3 cellular contexts compared by ENCODE assay signal in the genomic region with DNA sequence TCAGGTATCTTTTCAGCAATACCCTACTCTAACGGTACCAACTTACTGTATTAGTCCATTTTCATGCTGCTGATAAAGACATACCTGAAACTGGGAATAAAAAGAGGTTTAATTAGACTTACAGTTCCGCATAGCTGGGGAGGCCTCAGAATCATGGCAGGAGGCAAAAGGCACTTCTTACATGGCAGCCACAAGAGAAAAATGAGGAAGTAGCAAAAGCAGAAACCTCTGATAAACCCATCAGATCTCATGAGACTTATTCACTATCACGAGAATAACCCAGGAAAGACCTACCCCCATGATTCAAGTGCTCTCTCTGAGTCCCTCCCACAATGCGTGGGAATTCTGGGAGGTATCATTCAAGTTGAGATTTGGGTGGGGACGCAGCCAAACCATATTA.
DNase-seq lines count a peak whose midpoint lies in the region; ATAC-seq, FAIRE-seq and TF ChIP-seq lines count a peak whose summit lies in the region.
"Not testable (repeated sequence)": the region's sequence is repeated elsewhere in the genome, so short reads cannot be mapped to it uniquely, and the experiment has no call there.

No MANE protein-coding gene starts in this region.

- intact Hi-C loops in K562 (cut with micrococcal nuclease): not testable (repeated sequence)

- not testable (repeated sequence) for FAIRE-seq in K562 (lab: Jason Lieb, UNC)

- not testable (repeated sequence) for H3K9me3 ChIP-seq in K562 (replicated peaks; ENCODE audit: control insufficient read depth, insufficient read depth, low read depth, low read length)

- peak; percentile 5 for DNase-seq in KBM-7
- DNase-seq in OCI-M1 (lab: John Stamatoyannopoulos, UW): peak; percentile 11
- DNase-seq in K562 (ENCODE audit: extremely low read depth in 1 of 4, low spot score in 3 of 4): not testable (repeated sequence)

- not testable (repeated sequence) for H3K36me3 ChIP-seq in K562 (ENCODE audit: control insufficient read depth, insufficient read depth, low read length)

- TF ChIP-seq RAD21 in K562 (CRISPR knock-in tag; conservative IDR thresholded peaks at IDR 0.05 in 1 of 2, IDR thresholded peaks at IDR 0.05 in 1 of 2): not testable (repeated sequence)

- CTCF ChIA-PET in K562 (lab: Yijun Ruan, JAX; ENCODE audit: low intra/inter-chr PET ratio): not testable (repeated sequence)

- H2AFZ ChIP-seq in K562 (ENCODE audit: low read depth, low read length): not testable (repeated sequence)

- H3K4me1 ChIP-seq in K562 (replicated peaks in 1 of 2; ENCODE audit: control insufficient read depth in 2 of 2, insufficient read depth in 2 of 2, low read length in 2 of 2): not testable (repeated sequence)

- not testable (repeated sequence) for H4K20me1 ChIP-seq in K562 (replicated peaks; ENCODE audit: control insufficient read depth, insufficient read depth, low read length)

- not testable (repeated sequence) for BruUV-seq in K562 (replicated peaks; lab: Mats Ljungman, UMichigan)

- not testable (repeated sequence) for H3K9me1 ChIP-seq in K562 (ENCODE audit: control insufficient read depth, insufficient read depth, low read length)

- not testable (repeated sequence) for H3K4me2 ChIP-seq in K562 (ENCODE audit: insufficient read depth, low read length)

- 2% methylated on average over 5 of the region's 5 CpGs for WGBS in K562 (ENCODE audit: insufficient coverage, low coverage, missing lambda C conversion rate)

- H3K27me3 ChIP-seq in K562 (ENCODE audit: control insufficient read depth in 2 of 2, insufficient read depth in 2 of 2, low read length in 2 of 2): not testable (repeated sequence)

- H3K27ac ChIP-seq in K562 (ENCODE audit: extremely low read depth, low read depth, low read length): not testable (repeated sequence)

- H3K4me3 ChIP-seq in K562: not testable (repeated sequence)

- POLR2A ChIA-PET in K562 (lab: Yijun Ruan, JAX): not testable (repeated sequence)

- in situ Hi-C loops in KBM-7 (cut with MboI; ENCODE audit: low pct_unique_long_range_greater_than_20kb, low sequenced_read_pairs); K562 (cut with MboI): not testable (repeated sequence)

- TF ChIP-seq POLR2A in K562 (conservative IDR thresholded peaks at IDR 0.05): not testable (repeated sequence)

- not testable (repeated sequence) for TF ChIP-seq CTCF in K562 (IDR thresholded peaks at IDR 0.05 in 2 of 3, conservative IDR thresholded peaks at IDR 0.05 in 1 of 3; ENCODE audit: insufficient read depth in 2 of 3, low read depth in 1 of 3, low read length in 3 of 3)

- not testable (repeated sequence) for H3K79me2 ChIP-seq in K562 (ENCODE audit: control insufficient read depth, insufficient read depth, low read length)

- H3K9ac ChIP-seq in K562 (ENCODE audit: insufficient read depth in 1 of 2, low read depth in 2 of 2, low read length in 2 of 2): not testable (repeated sequence)

- not testable (repeated sequence) for TF ChIP-seq EP300 in K562 (IDR thresholded peaks at IDR 0.05; ENCODE audit: low read length)

- ATAC-seq in K562: not testable (repeated sequence)

TF ChIP-seq in K562, 482 proteins besides CTCF, POLR2A, EP300 and RAD21:
- peak; percentile 92 for TF ChIP-seq ZNF766 (CRISPR knock-in tag; conservative IDR thresholded peaks at IDR 0.05)
